Comparison of ENCODE assay signal across 4 cellular contexts in genomic region chr13:21853779-21854178, GRCh38.
TF ChIP-seq lines count a peak whose summit lies in the region.

No MANE protein-coding gene starts in this region.

TF ChIP-seq in HepG2, 621 proteins besides CTCF, POLR2A, EP300 and RAD21:
- no peak for TF ChIP-seq ZNF230 (CRISPR knock-in tag; IDR thresholded peaks at IDR 0.05)
- TF ChIP-seq, protein P1, sequence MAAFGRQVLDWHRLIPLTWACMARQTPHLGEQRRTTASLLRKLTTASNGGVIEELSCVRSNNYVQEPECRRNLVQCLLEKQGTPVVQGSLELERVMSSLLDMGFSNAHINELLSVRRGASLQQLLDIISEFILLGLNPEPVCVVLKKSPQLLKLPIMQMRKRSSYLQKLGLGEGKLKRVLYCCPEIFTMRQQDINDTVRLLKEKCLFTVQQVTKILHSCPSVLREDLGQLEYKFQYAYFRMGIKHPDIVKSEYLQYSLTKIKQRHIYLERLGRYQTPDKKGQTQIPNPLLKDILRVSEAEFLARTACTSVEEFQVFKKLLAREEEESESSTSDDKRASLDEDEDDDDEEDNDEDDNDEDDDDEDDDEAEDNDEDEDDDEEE (CRISPR knock-in tag; IDR thresholded peaks at IDR 0.05): no peak
- TF ChIP-seq MAFF (IDR thresholded peaks at IDR 0.05; ENCODE audit: low read depth, low read length): peak; percentile 46; the same call in 1 of the 2 replicates
- TF ChIP-seq MAFK (conservative IDR thresholded peaks at IDR 0.05 in 1 of 2, IDR thresholded peaks at IDR 0.05 in 1 of 2; ENCODE audit: low read length in 2 of 2): peak; percentile 52 to 70; a peak in 3 of 4 replicates

TF ChIP-seq in A549, 52 proteins besides CTCF, POLR2A, EP300 and RAD21:
- no peak for TF ChIP-seq ZSCAN20 (CRISPR knock-in tag; IDR thresholded peaks at IDR 0.05)
- TF ChIP-seq MAFK (IDR thresholded peaks at IDR 0.05; ENCODE audit: partially characterized antibody): peak; percentile 52

TF ChIP-seq in IMR-90, 13 proteins besides CTCF, POLR2A, EP300 and RAD21:
- no peak for TF ChIP-seq FOS (IDR thresholded peaks at IDR 0.05; ENCODE audit: low read depth, low read length)
- TF ChIP-seq SMC3 (IDR thresholded peaks at IDR 0.05; ENCODE audit: low read depth, low read length): no peak
- TF ChIP-seq BHLHE40 (IDR thresholded peaks at IDR 0.05; ENCODE audit: low read depth, low read length): no peak
- peak; percentile 62 for TF ChIP-seq MAFK (IDR thresholded peaks at IDR 0.05; ENCODE audit: low read depth, low read length)
- TF ChIP-seq RCOR1 (IDR thresholded peaks at IDR 0.05; ENCODE audit: insufficient replicate concordance, low read length): no peak

TF ChIP-seq in K562, 482 proteins besides CTCF, POLR2A, EP300 and RAD21:
- no peak for TF ChIP-seq DDX20 (tag; IDR thresholded peaks at IDR 0.05; ENCODE audit: low read depth)
- TF ChIP-seq AFF1 (IDR thresholded peaks at IDR 0.05; ENCODE audit: low read depth in 1 of 2, partially characterized antibody in 2 of 2): no peak
- TF ChIP-seq MAFG (tag; conservative IDR thresholded peaks at IDR 0.05): peak; percentile 28; the same call in 1 of the 2 replicates
- TF ChIP-seq TFAM (CRISPR knock-in tag; conservative IDR thresholded peaks at IDR 0.05): no peak
- TF ChIP-seq, protein P2, sequence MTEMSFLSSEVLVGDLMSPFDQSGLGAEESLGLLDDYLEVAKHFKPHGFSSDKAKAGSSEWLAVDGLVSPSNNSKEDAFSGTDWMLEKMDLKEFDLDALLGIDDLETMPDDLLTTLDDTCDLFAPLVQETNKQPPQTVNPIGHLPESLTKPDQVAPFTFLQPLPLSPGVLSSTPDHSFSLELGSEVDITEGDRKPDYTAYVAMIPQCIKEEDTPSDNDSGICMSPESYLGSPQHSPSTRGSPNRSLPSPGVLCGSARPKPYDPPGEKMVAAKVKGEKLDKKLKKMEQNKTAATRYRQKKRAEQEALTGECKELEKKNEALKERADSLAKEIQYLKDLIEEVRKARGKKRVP (CRISPR knock-in tag; IDR thresholded peaks at IDR 0.05): no peak
- TF ChIP-seq C11orf30 (IDR thresholded peaks at IDR 0.05; ENCODE audit: low read depth): peak; percentile 36; the same call in 1 of the 2 replicates
- TF ChIP-seq ZNF316 (IDR thresholded peaks at IDR 0.05): peak; percentile 51
- no peak for TF ChIP-seq SNIP1 (IDR thresholded peaks at IDR 0.05; ENCODE audit: low read depth)
- no peak for TF ChIP-seq SIRT6 (IDR thresholded peaks at IDR 0.05; ENCODE audit: low read depth, low read length)
- TF ChIP-seq, protein P3, sequence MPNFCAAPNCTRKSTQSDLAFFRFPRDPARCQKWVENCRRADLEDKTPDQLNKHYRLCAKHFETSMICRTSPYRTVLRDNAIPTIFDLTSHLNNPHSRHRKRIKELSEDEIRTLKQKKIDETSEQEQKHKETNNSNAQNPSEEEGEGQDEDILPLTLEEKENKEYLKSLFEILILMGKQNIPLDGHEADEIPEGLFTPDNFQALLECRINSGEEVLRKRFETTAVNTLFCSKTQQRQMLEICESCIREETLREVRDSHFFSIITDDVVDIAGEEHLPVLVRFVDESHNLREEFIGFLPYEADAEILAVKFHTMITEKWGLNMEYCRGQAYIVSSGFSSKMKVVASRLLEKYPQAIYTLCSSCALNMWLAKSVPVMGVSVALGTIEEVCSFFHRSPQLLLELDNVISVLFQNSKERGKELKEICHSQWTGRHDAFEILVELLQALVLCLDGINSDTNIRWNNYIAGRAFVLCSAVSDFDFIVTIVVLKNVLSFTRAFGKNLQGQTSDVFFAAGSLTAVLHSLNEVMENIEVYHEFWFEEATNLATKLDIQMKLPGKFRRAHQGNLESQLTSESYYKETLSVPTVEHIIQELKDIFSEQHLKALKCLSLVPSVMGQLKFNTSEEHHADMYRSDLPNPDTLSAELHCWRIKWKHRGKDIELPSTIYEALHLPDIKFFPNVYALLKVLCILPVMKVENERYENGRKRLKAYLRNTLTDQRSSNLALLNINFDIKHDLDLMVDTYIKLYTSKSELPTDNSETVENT (CRISPR knock-in tag; IDR thresholded peaks at IDR 0.05): no peak
